11 cellular contexts compared by ENCODE assay signal in the genomic region with DNA sequence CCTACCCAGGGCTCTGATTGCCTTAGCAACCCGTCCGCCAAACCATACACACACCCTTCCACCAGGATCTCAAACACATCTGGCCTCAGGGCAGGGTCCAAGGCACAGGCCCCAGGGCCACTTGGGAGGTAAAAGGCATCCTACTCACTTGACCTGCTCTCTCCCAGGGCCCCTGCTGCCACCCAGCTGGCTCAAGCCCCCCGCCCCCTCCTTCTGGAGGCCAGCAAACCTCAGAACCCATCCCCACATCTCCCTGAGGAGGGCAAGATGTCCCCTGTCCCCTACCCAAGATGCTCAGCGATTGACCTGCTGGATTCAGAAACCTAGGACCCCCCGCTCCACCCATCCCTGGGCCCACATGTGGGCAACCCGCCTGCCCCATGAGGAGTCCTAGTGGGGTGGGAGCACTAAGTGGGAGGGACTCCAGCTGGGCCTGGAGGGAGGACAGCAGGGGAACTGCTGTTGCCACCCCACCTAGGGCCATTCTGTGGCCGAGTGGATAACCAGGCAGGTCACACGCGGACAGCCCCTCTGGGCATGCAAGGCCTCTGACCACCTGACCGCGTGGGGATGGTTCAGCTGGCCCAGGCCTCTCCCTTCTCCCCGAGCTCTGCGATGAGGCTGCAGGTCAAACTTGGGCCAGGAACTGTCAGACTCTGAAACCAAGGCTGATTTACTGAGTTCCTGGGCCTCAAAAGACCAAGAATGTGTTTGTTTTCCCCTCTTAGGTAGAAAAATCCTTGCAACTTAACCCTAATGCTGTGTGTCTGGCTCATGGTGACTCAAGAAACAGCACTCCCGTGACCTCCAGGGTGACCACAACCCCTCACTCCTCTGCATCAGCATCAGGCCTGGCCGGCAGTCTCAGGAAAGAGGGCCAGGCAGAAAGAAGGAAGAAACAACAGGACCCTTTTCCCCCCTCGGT. TPM values are rescaled to one million over a fixed set of nuclear protein-coding genes. Genes with fewer than 3 reads are reported as not detected.
DNase-seq lines count a peak whose midpoint lies in the region; ATAC-seq and TF ChIP-seq lines count a peak whose summit lies in the region.
"Had no signal": no experiment of that assay in that cellular context is flagged by ENCODE, and none has a peak within 500 bp of the region (broad histone marks: within the 10 kb centered on the region; RNA-seq: fewer than 3 reads in every experiment).

No MANE protein-coding gene starts in this region.

- H2AFZ ChIP-seq in Karpas-422 (ENCODE audit: low read length): no peak overlapping the region

- peaks cover 7 to 8% of the 10 kb centered on the region in 2 donors for H3K36me3 Mint-ChIP-seq in CD4-positive, alpha-beta memory T cell

- intact Hi-C loops in CD4-positive, alpha-beta memory T cell (cut with micrococcal nuclease): no loop called here
- intact Hi-C loops in sciatic nerve (cut with DNase I): no loop called here

- no peaks in the 10 kb centered on the region for H4K20me1 ChIP-seq in Karpas-422 (ENCODE audit: insufficient read depth, low read depth, low read length)

- H3K4me3 ChIP-seq in CD4-positive, alpha-beta memory T cell (ENCODE audit: low read length in 2 of 2): no peak overlapping the region
- H3K4me3 ChIP-seq in fibroblast of villous mesenchyme (ENCODE audit: low read depth, low read length): no peak overlapping the region
- H3K4me3 ChIP-seq in Karpas-422 (ENCODE audit: low read length): no peak overlapping the region

- H3K27me3 Mint-ChIP-seq in CD4-positive, alpha-beta memory T cell: no peaks in the 10 kb centered on the region

- no peaks in the 10 kb centered on the region for H3K79me2 ChIP-seq in Karpas-422 (ENCODE audit: low read length)

- H3K36me3 ChIP-seq in CD4-positive, alpha-beta memory T cell (ENCODE audit: insufficient read depth, low read length): peaks cover 8% of the 10 kb centered on the region
- H3K36me3 ChIP-seq in Karpas-422 (ENCODE audit: insufficient read depth, low read length): no peaks in the 10 kb centered on the region

- in situ Hi-C loops in ACHN (cut with HindIII; ENCODE audit: low pct_ligation_motif_present, low pct_unique_long_range_greater_than_20kb, low sequenced_read_pairs): no loop called here

- no peaks in the 10 kb centered on the region for H3K9me3 ChIP-seq in CD4-positive, alpha-beta memory T cell (ENCODE audit: control insufficient read depth in 1 of 2, low read length in 2 of 2)
- H3K9me3 ChIP-seq in Karpas-422 (ENCODE audit: low read length): no peaks in the 10 kb centered on the region

- peaks cover 27 to 63% (median 40%) of the 10 kb centered on the region in 4 donors for H3K4me1 Mint-ChIP-seq in CD4-positive, alpha-beta memory T cell

- H3K4me2 ChIP-seq in Karpas-422 (ENCODE audit: low read depth, low read length, poor library complexity, severe bottlenecking): no peak overlapping the region

- H3K9me2 ChIP-seq in Karpas-422 (replicated peaks; ENCODE audit: insufficient read depth, low read length): no peaks in the 10 kb centered on the region

- ATAC-seq in sciatic nerve: peak; percentile 13

- TF ChIP-seq EP300 in Ishikawa (IDR thresholded peaks at IDR 0.05; ENCODE audit: borderline replicate concordance): no peak

- H3K27me3 ChIP-seq in CD4-positive, alpha-beta memory T cell (ENCODE audit: insufficient read depth, low read length): no peaks in the 10 kb centered on the region
- no peaks in the 10 kb centered on the region for H3K27me3 ChIP-seq in Karpas-422 (ENCODE audit: low read length)

- H3K4me3 Mint-ChIP-seq in CD4-positive, alpha-beta memory T cell: no peak overlapping the region

- H3K4me1 ChIP-seq in CD4-positive, alpha-beta memory T cell (ENCODE audit: insufficient read depth, low read length): peaks cover 32% of the 10 kb centered on the region
- H3K4me1 ChIP-seq in Karpas-422 (ENCODE audit: low read length): peaks cover 13% of the 10 kb centered on the region

- H3K9me3 Mint-ChIP-seq in CD4-positive, alpha-beta memory T cell: no peaks in the 10 kb centered on the region

- no peak overlapping the region for H3K27ac ChIP-seq in CD4-positive, alpha-beta memory T cell (ENCODE audit: low read depth, low read length)
- H3K27ac ChIP-seq in Karpas-422 (ENCODE audit: low read length): no peak overlapping the region

- DNase-seq in CD4-positive, alpha-beta memory T cell: no peak
- peak; percentile 91 for DNase-seq in fibroblast of villous mesenchyme (ENCODE audit: low read depth)
- DNase-seq in sciatic nerve (ENCODE audit: low spot score): no peak
- DNase-seq in Karpas-422: no peak
- no peak for DNase-seq in ACHN
- DNase-seq in Kasumi-1 (lab: John Stamatoyannopoulos, UW): no peak
- DNase-seq: activated CD8-positive, alpha-beta memory T cell treated with anti-CD3 and anti-CD28 coated beads, Interleukin-2, amount 50 U/mL, for 4 hours; amniotic stem cell; RPMI8226; stimulated activated CD4-positive, alpha-beta T cell treated with anti-CD3 and anti-CD28 coated beads, Interleukin-12 subunit alpha, Interleukin-12 subunit beta, amount 100 ng/mL, for 4 hours had no signal

- no peak for TF ChIP-seq RAD21 in Ishikawa (IDR thresholded peaks at IDR 0.05; ENCODE audit: low read depth)

- H3K9ac ChIP-seq in Karpas-422 (ENCODE audit: low read length): no peak overlapping the region

- POLR2A ChIA-PET in CD4-positive, alpha-beta memory T cell (lab: Charles Lee; ENCODE audit: partially characterized antibody): interaction anchor here (1.1 kb wide), 1 partner anchor 181 kb away, joined by 4 read pairs; no protein-coding TSS in a partner anchor

- CTCF ChIA-PET in CD4-positive, alpha-beta memory T cell (lab: Charles Lee; ENCODE audit: partially characterized antibody): interaction anchor here (1.1 to 7.1 kb wide), 3 partner anchors 15 to 110 kb away, joined by 4 to 171 read pairs (median 6); partner anchors contain the start of gene HAPLN3

- TF ChIP-seq CTCF in fibroblast of villous mesenchyme (IDR thresholded peaks at IDR 0.05; ENCODE audit: insufficient read depth, low read depth, low read length): no peak

- peak overlapping the region in 4 of 7 donors; percentile 4 to 73 (median 46) for H3K27ac Mint-ChIP-seq in CD4-positive, alpha-beta memory T cell

TF ChIP-seq in Ishikawa, 13 proteins besides CTCF, POLR2A, EP300 and RAD21:
- TF ChIP-seq CREB1 (IDR thresholded peaks at IDR 0.05; ENCODE audit: low read depth) (no peak), TEAD4 (IDR thresholded peaks at IDR 0.05) (0 out of 2 replicates have a peak, but pooled peaks have one; percentile 5), CEBPB (IDR thresholded peaks at IDR 0.05) (no peak), NFIC (IDR thresholded peaks at IDR 0.05) (no peak)
TF ChIP-seq in Ishikawa: peak in this region for 1.

RNA-seq across cellular contexts. Expression of gene MFGE8, which starts 4.2 kb away (rescaled TPM):
- total RNA-seq in CD4-positive, alpha-beta memory T cell: 100 to 1,000 TPM in 1 of 2 experiments, 10 to 100 TPM in 1; 92.8 to 102 TPM
- polyA plus RNA-seq in CD4-positive, alpha-beta memory T cell: 10 to 100 TPM in 1 of 2 donors, 1 to 10 TPM in 1; 5.1 to 13.0 TPM
- total RNA-seq in fibroblast of villous mesenchyme (158 and 168 TPM in 2 replicates), sciatic nerve (334 TPM)
- not detected in 2 replicates for total RNA-seq in Karpas-422 (2014; rRNA removed; shearing (Covaris generic); ENCODE audit: low replicate concordance)

RNA-seq across cellular contexts. Expression of gene HAPLN3, which starts 13.6 kb away (rescaled TPM):
- total RNA-seq in CD4-positive, alpha-beta memory T cell: 100 to 1,000 TPM; 124 to 126 TPM
- polyA plus RNA-seq in CD4-positive, alpha-beta memory T cell: 10 to 100 TPM; 40.7 to 44.7 TPM
- total RNA-seq in fibroblast of villous mesenchyme (5.2 and 8.1 TPM in 2 replicates), sciatic nerve (15.9 TPM)
- total RNA-seq in Karpas-422 (2014; rRNA removed; shearing (Covaris generic); ENCODE audit: low replicate concordance): not detected in 2 replicates

Comparison
In these comparisons a context has a peak if more than half of its experiments do, and no peak if none do; other contexts are left out.
1. RNA of gene MFGE8, which starts 4.2 kb away (total RNA-seq): 334 TPM in sciatic nerve (single experiment), 158 to 168 TPM in fibroblast of villous mesenchyme and 92.8 to 102 TPM in CD4-positive, alpha-beta memory T cell; not detected in Karpas-422; every median in the first group is over 10 times any median in the second.